ENCODE assay signal across 1 cellular context in genomic region chr22:41204066-41204465, GRCh38.
TF ChIP-seq lines count a peak whose summit lies in the region.

No MANE protein-coding gene starts in this region.

TF ChIP-seq in GM12878, 131 proteins besides CTCF, POLR2A, EP300 and RAD21:
- TF ChIP-seq BCLAF1 (IDR thresholded peaks at IDR 0.05) (no peak), SPI1 (IDR thresholded peaks at IDR 0.05; ENCODE audit: borderline replicate concordance, insufficient read depth, low read depth, low read length) (peak; percentile 14; the same call in 1 of the 2 replicates)
